In the genomic region with DNA sequence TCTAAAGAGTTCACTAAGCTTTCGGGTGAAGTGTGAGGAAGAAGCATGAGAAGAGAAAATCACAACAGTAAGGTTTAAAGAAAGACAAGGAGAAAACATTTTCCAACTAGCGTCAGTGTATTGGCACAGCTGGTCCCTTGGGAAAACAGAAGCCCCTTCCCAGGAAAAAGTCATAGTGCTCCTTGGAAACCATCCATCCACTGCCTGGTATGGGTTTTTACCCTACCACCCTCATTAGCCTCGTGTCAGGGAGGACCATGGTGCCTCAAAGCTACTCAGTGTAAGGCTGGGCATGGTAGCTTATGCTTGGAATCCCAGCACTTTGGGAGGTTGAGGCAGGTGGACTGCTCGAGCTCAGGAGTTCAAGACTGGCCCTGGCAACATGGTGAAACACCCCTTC, we compare ENCODE assay signal across 41 cellular contexts. TPM values are rescaled to one million over a fixed set of nuclear protein-coding genes. Genes with fewer than 3 reads are reported as not detected.
"Had no signal": no experiment of that assay in that cellular context is flagged by ENCODE, and none has a peak within 500 bp of the region (broad histone marks: within the 10 kb centered on the region; RNA-seq: fewer than 3 reads in every experiment).

No MANE protein-coding gene starts in this region.

- H3K36me3 Mint-ChIP-seq: activated CD4-positive, alpha-beta memory T cell treated with anti-CD3 and anti-CD28 coated beads for 36 hours; activated naive CD4-positive, alpha-beta T cell treated with anti-CD3 and anti-CD28 coated beads, Interleukin-2, amount 50 U/mL, for 72 hours; activated naive CD8-positive, alpha-beta T cell treated with anti-CD3 and anti-CD28 coated beads for 36 hours; T-cell had no signal

- ATAC-seq: activated CD8-positive, alpha-beta T cell treated with anti-CD3 and anti-CD28 coated beads for 36 hours; activated naive CD4-positive, alpha-beta T cell treated with anti-CD3 and anti-CD28 coated beads, Interleukin-2, amount 50 U/mL, for 72 hours; activated T-cell treated with anti-CD3 and anti-CD28 coated beads, Interleukin-2, amount 50 U/mL, for 4 hours; activated T-cell treated with anti-CD3 and anti-CD28 coated beads, Interleukin-2, amount 50 U/mL, for 72 hours; activated T-helper 17 cell treated with anti-CD3 and anti-CD28 coated beads, Interleukin-2, amount 50 U/mL, for 72 hours; body of pancreas; T-cell; T-helper 17 cell had no signal

- H3K27ac Mint-ChIP-seq: activated B cell treated with CpG ODN at 0.5 μM for 24 hours; activated CD4-positive, alpha-beta memory T cell treated with anti-CD3 and anti-CD28 coated beads for 36 hours; activated CD4-positive, alpha-beta T cell treated with anti-CD3 and anti-CD28 coated beads, Interleukin-2, amount 10 ng/mL, durations not matched to agents 24 days and 14 days; activated CD8-positive, alpha-beta T cell treated with anti-CD3 and anti-CD28 coated beads for 36 hours; activated naive CD4-positive, alpha-beta T cell treated with anti-CD3 and anti-CD28 coated beads for 36 hours; activated naive CD4-positive, alpha-beta T cell treated with anti-CD3 and anti-CD28 coated beads, Interleukin-2, amount 50 U/mL, for 72 hours; activated naive CD8-positive, alpha-beta T cell treated with anti-CD3 and anti-CD28 coated beads for 36 hours; activated T-cell treated with anti-CD3 and anti-CD28 coated beads, Interleukin-2, amount 50 U/mL, for 72 hours; activated T-helper 1 cell treated with anti-CD3 and anti-CD28 coated beads, Interleukin-12 subunit alpha, Interleukin-12 subunit beta, Interleukin-2, Interleukin-4 antibody, amounts not matched to agents 30 ng/mL and 10 ng/mL and 1 ng/mL, durations not matched to agents 14 hours and 24 hours and 36 hours; activated T-helper 17 cell treated with anti-CD3 and anti-CD28 coated beads, Interleukin-2, amount 50 U/mL, for 72 hours; T-cell; T-helper 17 cell had no signal

- H3K27ac ChIP-seq: adrenal gland, body of pancreas, brain microvascular endothelial cell, breast epithelium, cardiac muscle cell, VCaP had no signal

- H3K4me3 Mint-ChIP-seq: activated B cell treated with CpG ODN at 0.5 μM for 24 hours; activated CD4-positive, alpha-beta memory T cell treated with anti-CD3 and anti-CD28 coated beads for 36 hours; activated CD4-positive, alpha-beta T cell treated with anti-CD3 and anti-CD28 coated beads, Interleukin-2, amount 10 ng/mL, durations not matched to agents 24 days and 14 days; activated CD8-positive, alpha-beta T cell treated with anti-CD3 and anti-CD28 coated beads for 36 hours; activated naive CD4-positive, alpha-beta T cell treated with anti-CD3 and anti-CD28 coated beads for 36 hours; activated naive CD8-positive, alpha-beta T cell treated with anti-CD3 and anti-CD28 coated beads for 36 hours; activated T-cell treated with anti-CD3 and anti-CD28 coated beads, Interleukin-2, amount 50 U/mL, for 4 hours; activated T-helper 1 cell treated with anti-CD3 and anti-CD28 coated beads, Interleukin-12 subunit alpha, Interleukin-12 subunit beta, Interleukin-2, Interleukin-4 antibody, amounts not matched to agents 30 ng/mL and 10 ng/mL and 1 ng/mL, durations not matched to agents 14 hours and 24 hours and 36 hours; activated T-helper 17 cell treated with anti-CD3 and anti-CD28 coated beads, Interleukin-2, amount 50 U/mL, for 72 hours; central memory CD8-positive, alpha-beta T cell; T-cell had no signal

- H3K27me3 ChIP-seq: body of pancreas, brain microvascular endothelial cell, breast epithelium had no signal

- FAIRE-seq: astrocyte, TTC549 had no signal

- H3K4me1 ChIP-seq: adrenal gland, body of pancreas, breast epithelium had no signal

- H3K4me3 ChIP-seq: adrenal gland, body of pancreas, breast epithelium, cardiac muscle cell had no signal

- H3K36me3 ChIP-seq: adrenal gland, brain microvascular endothelial cell, breast epithelium, cardiac muscle cell had no signal

- H3K9me3 Mint-ChIP-seq: activated B cell treated with CpG ODN at 0.5 μM for 24 hours; activated CD4-positive, alpha-beta memory T cell treated with anti-CD3 and anti-CD28 coated beads for 36 hours; activated CD4-positive, alpha-beta T cell treated with anti-CD3 and anti-CD28 coated beads, Interleukin-2, amount 10 ng/mL, durations not matched to agents 24 days and 14 days; activated CD8-positive, alpha-beta T cell treated with anti-CD3 and anti-CD28 coated beads for 36 hours; activated naive CD4-positive, alpha-beta T cell treated with anti-CD3 and anti-CD28 coated beads for 36 hours; activated naive CD4-positive, alpha-beta T cell treated with anti-CD3 and anti-CD28 coated beads, Interleukin-2, amount 50 U/mL, for 72 hours; activated naive CD8-positive, alpha-beta T cell treated with anti-CD3 and anti-CD28 coated beads for 36 hours; activated T-cell treated with anti-CD3 and anti-CD28 coated beads, Interleukin-2, amount 50 U/mL, for 4 hours; activated T-cell treated with anti-CD3 and anti-CD28 coated beads, Interleukin-2, amount 50 U/mL, for 72 hours; activated T-helper 1 cell treated with anti-CD3 and anti-CD28 coated beads, Interleukin-12 subunit alpha, Interleukin-12 subunit beta, Interleukin-2, Interleukin-4 antibody, amounts not matched to agents 30 ng/mL and 10 ng/mL and 1 ng/mL, durations not matched to agents 14 hours and 24 hours and 36 hours; activated T-helper 17 cell treated with anti-CD3 and anti-CD28 coated beads, Interleukin-2, amount 50 U/mL, for 72 hours; central memory CD8-positive, alpha-beta T cell; T-cell had no signal

- DNase-seq: activated B cell treated with CpG ODN at 0.5 μM for 24 hours; activated CD4-positive, alpha-beta memory T cell treated with anti-CD3 and anti-CD28 coated beads for 36 hours; activated CD4-positive, alpha-beta T cell treated with anti-CD3 and anti-CD28 coated beads for 4 hours; activated CD4-positive, alpha-beta T cell treated with anti-CD3 and anti-CD28 coated beads, Interleukin-2, amount 10 ng/mL, durations not matched to agents 24 days and 14 days; activated CD4-positive, alpha-beta T cell treated with anti-CD3 and anti-CD28 coated beads, Interleukin-2, amount 50 U/mL, for 1 hour; activated CD4-positive, alpha-beta T cell treated with anti-CD3 and anti-CD28 coated beads, Interleukin-2, amount 50 U/mL, for 4 hours; activated CD4-positive, CD25-positive, alpha-beta regulatory T cell treated with anti-CD3 and anti-CD28 coated beads, Interleukin-2, amount 50 U/mL, for 72 hours; activated CD8-positive, alpha-beta memory T cell treated with anti-CD3 and anti-CD28 coated beads, Interleukin-2, amount 50 U/mL, for 4 hours; activated CD8-positive, alpha-beta T cell treated with anti-CD3 and anti-CD28 coated beads for 36 hours; activated effector memory CD4-positive, alpha-beta T cell treated with anti-CD3 and anti-CD28 coated beads, Interleukin-2, amount 50 U/mL, for 16 hours; activated gamma-delta T cell treated with Interleukin-2 at 50 U/mL for 16 hours; activated naive CD4-positive, alpha-beta T cell; activated naive CD4-positive, alpha-beta T cell treated with anti-CD3 and anti-CD28 coated beads for 36 hours; activated naive CD4-positive, alpha-beta T cell treated with anti-CD3 and anti-CD28 coated beads, Interleukin-2, amount 50 U/mL, for 16 hours; activated naive CD8-positive, alpha-beta T cell treated with anti-CD3 and anti-CD28 coated beads for 36 hours; activated T-cell treated with anti-CD3 and anti-CD28 coated beads for 4 hours; activated T-cell treated with anti-CD3 and anti-CD28 coated beads, Interleukin-2, amount 50 U/mL, for 1 hour; activated T-cell treated with anti-CD3 and anti-CD28 coated beads, Interleukin-2, amount 50 U/mL, for 4 hours; activated T-cell treated with anti-CD3 and anti-CD28 coated beads, Interleukin-2, amount 50 U/mL, for 72 hours; adrenal gland; amniotic stem cell; aorta; body of pancreas; brain microvascular endothelial cell; caudate nucleus; cerebellar nuclear complex; T-cell; T-helper 17 cell had no signal

- H3K9me3 ChIP-seq: adrenal gland, body of pancreas, breast epithelium had no signal

RNA-seq across cellular contexts. Expression of gene AADACL4, which starts 12.7 kb away (rescaled TPM):
- total RNA-seq: activated B cell treated with CpG ODN at 0.5 μM for 24 hours; activated CD4-positive, alpha-beta memory T cell treated with anti-CD3 and anti-CD28 coated beads for 36 hours; activated CD4-positive, alpha-beta T cell treated with anti-CD3 and anti-CD28 coated beads, Interleukin-2, amount 10 ng/mL, durations not matched to agents 24 days and 14 days; activated CD8-positive, alpha-beta memory T cell treated with anti-CD3 and anti-CD28 coated beads for 36 hours; activated CD8-positive, alpha-beta T cell treated with anti-CD3 and anti-CD28 coated beads for 36 hours; activated naive CD4-positive, alpha-beta T cell treated with anti-CD3 and anti-CD28 coated beads for 36 hours; activated naive CD4-positive, alpha-beta T cell treated with anti-CD3 and anti-CD28 coated beads, Interleukin-2, amount 50 U/mL, for 72 hours; activated naive CD8-positive, alpha-beta T cell treated with anti-CD3 and anti-CD28 coated beads for 36 hours; activated T-cell treated with anti-CD3 and anti-CD28 coated beads, Interleukin-2, amount 50 U/mL, for 4 hours; activated T-cell treated with anti-CD3 and anti-CD28 coated beads, Interleukin-2, amount 50 U/mL, for 72 hours; activated T-helper 1 cell treated with anti-CD3 and anti-CD28 coated beads, Interleukin-12 subunit alpha, Interleukin-12 subunit beta, Interleukin-2, Interleukin-4 antibody, amounts not matched to agents 30 ng/mL and 10 ng/mL and 1 ng/mL, durations not matched to agents 14 hours and 24 hours and 36 hours; activated T-helper 17 cell treated with anti-CD3 and anti-CD28 coated beads, Interleukin-2, amount 50 U/mL, for 72 hours; adrenal gland; aorta; astrocyte; body of pancreas; breast epithelium; cardiac muscle cell; chondrocyte; T-cell; T-helper 1 cell treated with Interleukin-12 subunit alpha and Interleukin-12 subunit beta and Interleukin-4 antibody, amounts not matched to agents 30 ng/mL and 1 ng/mL, for 36 hours; T-helper 17 cell; T-helper 2 cell treated with Interferon-gamma antibody and Interleukin-4, amounts not matched to agents 100 ng/mL and 5 ng/mL, for 36 hours had no signal
- polyA plus RNA-seq: aorta, cardiac muscle cell had no signal

RNA-seq across cellular contexts. Expression of gene AADACL3, which starts 59.3 kb away (rescaled TPM):
- total RNA-seq: activated B cell treated with CpG ODN at 0.5 μM for 24 hours; activated CD4-positive, alpha-beta memory T cell treated with anti-CD3 and anti-CD28 coated beads for 36 hours; activated CD4-positive, alpha-beta T cell treated with anti-CD3 and anti-CD28 coated beads, Interleukin-2, amount 10 ng/mL, durations not matched to agents 24 days and 14 days; activated CD8-positive, alpha-beta memory T cell treated with anti-CD3 and anti-CD28 coated beads for 36 hours; activated CD8-positive, alpha-beta T cell treated with anti-CD3 and anti-CD28 coated beads for 36 hours; activated naive CD4-positive, alpha-beta T cell treated with anti-CD3 and anti-CD28 coated beads for 36 hours; activated naive CD4-positive, alpha-beta T cell treated with anti-CD3 and anti-CD28 coated beads, Interleukin-2, amount 50 U/mL, for 72 hours; activated naive CD8-positive, alpha-beta T cell treated with anti-CD3 and anti-CD28 coated beads for 36 hours; activated T-cell treated with anti-CD3 and anti-CD28 coated beads, Interleukin-2, amount 50 U/mL, for 4 hours; activated T-cell treated with anti-CD3 and anti-CD28 coated beads, Interleukin-2, amount 50 U/mL, for 72 hours; activated T-helper 1 cell treated with anti-CD3 and anti-CD28 coated beads, Interleukin-12 subunit alpha, Interleukin-12 subunit beta, Interleukin-2, Interleukin-4 antibody, amounts not matched to agents 30 ng/mL and 10 ng/mL and 1 ng/mL, durations not matched to agents 14 hours and 24 hours and 36 hours; activated T-helper 17 cell treated with anti-CD3 and anti-CD28 coated beads, Interleukin-2, amount 50 U/mL, for 72 hours; adrenal gland; aorta; body of pancreas; cardiac muscle cell; chondrocyte; T-cell; T-helper 1 cell treated with Interleukin-12 subunit alpha and Interleukin-12 subunit beta and Interleukin-4 antibody, amounts not matched to agents 30 ng/mL and 1 ng/mL, for 36 hours; T-helper 17 cell; T-helper 2 cell treated with Interferon-gamma antibody and Interleukin-4, amounts not matched to agents 100 ng/mL and 5 ng/mL, for 36 hours had no signal
- polyA plus RNA-seq: adrenal gland, aorta, cardiac muscle cell had no signal
